In genomic region chr5:34576849-34577248, GRCh38 we compare ENCODE assay signal across 11 cellular contexts.
"Had no signal": no experiment of that assay in that cellular context is flagged by ENCODE, and none has a peak within 500 bp of the region (broad histone marks: within the 10 kb centered on the region; RNA-seq: fewer than 3 reads in every experiment).

No MANE protein-coding gene starts in this region.

- H3K9me3 Mint-ChIP-seq: activated naive CD4-positive, alpha-beta T cell treated with anti-CD3 and anti-CD28 coated beads, Interleukin-2, amount 50 U/mL, for 24 hours; T-helper 1 cell treated with Interleukin-12 subunit alpha and Interleukin-12 subunit beta and Interleukin-4 antibody, amounts not matched to agents 30 μg/mL and 1 μg/mL, for 36 hours had no signal

- H3K36me3 Mint-ChIP-seq: activated naive CD4-positive, alpha-beta T cell treated with anti-CD3 and anti-CD28 coated beads, Interleukin-2, amount 50 U/mL, for 24 hours had no signal

- ATAC-seq: gastrocnemius medialis; heart right ventricle; left lung; sciatic nerve; stimulated activated naive CD8-positive, alpha-beta T cell treated with anti-CD3 and anti-CD28 coated beads, Interleukin-15, Interleukin-2, amounts not matched to agents 100 U/mL and 50 U/mL, for 24 hours had no signal

- H3K4me1 ChIP-seq: esophagus squamous epithelium, gastrocnemius medialis, left lung, suprapubic skin had no signal

- DNase-seq: activated CD4-positive, alpha-beta T cell treated with anti-CD3 and anti-CD28 coated beads, Interleukin-2, amount 50 U/mL, for 1 hour; esophagus squamous epithelium; gastrocnemius medialis; heart right ventricle; left lung; stimulated activated CD4-positive, alpha-beta T cell treated with anti-CD3 and anti-CD28 coated beads, Interleukin-12 subunit alpha, Interleukin-12 subunit beta, amount 100 ng/mL, for 4 hours; stimulated activated naive CD8-positive, alpha-beta T cell treated with anti-CD3 and anti-CD28 coated beads, Interleukin-15, Interleukin-2, amounts not matched to agents 100 U/mL and 50 U/mL, for 24 hours had no signal

- H3K27me3 ChIP-seq: esophagus squamous epithelium, gastrocnemius medialis, heart right ventricle, left lung, suprapubic skin had no signal

- H3K27ac Mint-ChIP-seq: activated naive CD4-positive, alpha-beta T cell treated with anti-CD3 and anti-CD28 coated beads, Interleukin-2, amount 50 U/mL, for 24 hours had no signal

- H3K4me3 ChIP-seq: esophagus squamous epithelium, gastrocnemius medialis, heart right ventricle, left lung, suprapubic skin had no signal

- H3K36me3 ChIP-seq: esophagus squamous epithelium, gastrocnemius medialis, heart right ventricle, left lung, suprapubic skin had no signal

- H3K4me1 Mint-ChIP-seq: activated naive CD4-positive, alpha-beta T cell treated with anti-CD3 and anti-CD28 coated beads, Interleukin-2, amount 50 U/mL, for 24 hours had no signal

- H3K27ac ChIP-seq: esophagus squamous epithelium, gastrocnemius medialis, heart right ventricle, left lung, suprapubic skin had no signal

- H3K9me3 ChIP-seq: esophagus squamous epithelium, gastrocnemius medialis, suprapubic skin had no signal

- H3K4me3 Mint-ChIP-seq: activated naive CD4-positive, alpha-beta T cell treated with anti-CD3 and anti-CD28 coated beads, Interleukin-2, amount 50 U/mL, for 24 hours; T-helper 1 cell treated with Interleukin-12 subunit alpha and Interleukin-12 subunit beta and Interleukin-4 antibody, amounts not matched to agents 30 μg/mL and 1 μg/mL, for 36 hours had no signal
